Comparison of ENCODE assay signal across 13 cellular contexts in genomic region chr7:150339369-150339768, GRCh38. TPM values are rescaled to one million over a fixed set of nuclear protein-coding genes. Genes with fewer than 3 reads are reported as not detected.
DNase-seq lines count a peak whose midpoint lies in the region; ATAC-seq, FAIRE-seq and TF ChIP-seq lines count a peak whose summit lies in the region.
"Had no signal": no experiment of that assay in that cellular context is flagged by ENCODE, and none has a peak within 500 bp of the region (broad histone marks: within the 10 kb centered on the region; RNA-seq: fewer than 3 reads in every experiment).

No MANE protein-coding gene starts in this region.

- no peak overlapping the region for H3K4me2 ChIP-seq in K562 (ENCODE audit: insufficient read depth, low read length)

- peak overlapping the region in 1 of 2 experiments; percentile 27; a peak in 2 of 4 replicates for H3K9ac ChIP-seq in K562 (ENCODE audit: insufficient read depth in 1 of 2, low read depth in 2 of 2, low read length in 2 of 2)
- H3K9ac ChIP-seq in stomach smooth muscle (ENCODE audit: low read length in 2 of 2), result no peak overlapping the region

- H3K9me3 ChIP-seq in HEK293 (ENCODE audit: control insufficient read depth, insufficient read depth, low read depth, low read length) (no peaks in the 10 kb centered on the region), K562 (replicated peaks; ENCODE audit: control insufficient read depth, insufficient read depth, low read depth, low read length) (no peaks in the 10 kb centered on the region), right lobe of liver (no peaks in the 10 kb centered on the region), stomach smooth muscle (ENCODE audit: control insufficient read depth in 2 of 2, low read length in 2 of 2) (peaks cover 0 to 5% of the 10 kb centered on the region in 2 donors)

- H3K4me1 ChIP-seq in HEK293 (ENCODE audit: control insufficient read depth, insufficient read depth, low read length) (no peaks in the 10 kb centered on the region), K562 (replicated peaks in 1 of 2; ENCODE audit: control insufficient read depth in 2 of 2, insufficient read depth in 2 of 2, low read length in 2 of 2) (peaks cover 0 to 37% of the 10 kb centered on the region in 2 experiments; a peak in 3 of 5 replicates), right lobe of liver (peaks cover 0 to 78% (median 35%) of the 10 kb centered on the region in 4 donors), stomach smooth muscle (ENCODE audit: control insufficient read depth, insufficient read depth, low read length) (peaks cover 67% of the 10 kb centered on the region)

- intact Hi-C loops in K562 (cut with micrococcal nuclease) (no loop called here), right lobe of liver (cut with DNase I) (no loop called here)

- no peaks in the 10 kb centered on the region for H3K79me2 ChIP-seq in K562 (ENCODE audit: control insufficient read depth, insufficient read depth, low read length)

- CTCF ChIA-PET in HEK293 (lab: Yijun Ruan, JAX) (no interaction called here), K562 (lab: Yijun Ruan, JAX; ENCODE audit: low intra/inter-chr PET ratio) (no interaction called here)

- in situ Hi-C loops in K562 (cut with MboI), result no loop called here

- ATAC-seq in K562 (no peak), right lobe of liver (no peak), HG02870 (IDR thresholded peaks at IDR 0.05; ENCODE audit: unreplicated experiment) (no peak), GM19351 (IDR thresholded peaks at IDR 0.05; ENCODE audit: unreplicated experiment) (no peak), left lobe of liver (no peak)

- no peak for TF ChIP-seq EP300 in K562 (IDR thresholded peaks at IDR 0.05; ENCODE audit: low read length)

- H3K27ac ChIP-seq in HEK293 (ENCODE audit: extremely low read depth, low read depth, low read length) (no peak overlapping the region), K562 (ENCODE audit: extremely low read depth, low read depth, low read length) (no peak overlapping the region), right lobe of liver (peak overlapping the region in 2 of 3 donors; percentile 87 to 95), stomach smooth muscle (ENCODE audit: low read length) (peak overlapping the region; percentile 58)

- peaks cover 5% of the 10 kb centered on the region; the same call in 1 of the 2 replicates for H4K20me1 ChIP-seq in K562 (replicated peaks; ENCODE audit: control insufficient read depth, insufficient read depth, low read length)

- TF ChIP-seq RAD21 in K562 (CRISPR knock-in tag; conservative IDR thresholded peaks at IDR 0.05 in 1 of 2, IDR thresholded peaks at IDR 0.05 in 1 of 2), result no peak

- TF ChIP-seq CTCF in HEK293 (tag by site-specific recombination; IDR thresholded peaks at IDR 0.05) (no peak), K562 (IDR thresholded peaks at IDR 0.05 in 2 of 3, conservative IDR thresholded peaks at IDR 0.05 in 1 of 3; ENCODE audit: insufficient read depth in 2 of 3, low read depth in 1 of 3, low read length in 3 of 3) (no peak), right lobe of liver (IDR thresholded peaks at IDR 0.05) (no peak)

- H3K36me3 ChIP-seq in HEK293 (ENCODE audit: control insufficient read depth in 2 of 2, insufficient read depth in 1 of 2, low read length in 2 of 2) (peaks cover 0 to 30% of the 10 kb centered on the region in 2 experiments; a peak in 1 of 3 replicates), K562 (ENCODE audit: control insufficient read depth, insufficient read depth, low read length) (peaks cover 24% of the 10 kb centered on the region; the same call in 2 of the 3 replicates), right lobe of liver (peaks cover 0 to 2% (median 0%) of the 10 kb centered on the region in 4 donors), stomach smooth muscle (ENCODE audit: control insufficient read depth in 2 of 2, insufficient read depth in 2 of 2, low read length in 2 of 2) (peaks cover 6 to 8% of the 10 kb centered on the region in 2 donors)

- no peak overlapping the region for H3K4me3 ChIP-seq in HEK293 (ENCODE audit: low read depth, low read length)
- H3K4me3 ChIP-seq in K562, result no peak overlapping the region
- peak overlapping the region; percentile 53 to 93 (median 78) for H3K4me3 ChIP-seq in right lobe of liver
- H3K4me3 ChIP-seq in stomach smooth muscle (ENCODE audit: low read length in 2 of 2), result peak overlapping the region; percentile 82 to 87

- POLR2A ChIA-PET in HEK293 (lab: Yijun Ruan, JAX), result no interaction called here
- POLR2A ChIA-PET in K562 (lab: Yijun Ruan, JAX), result interaction anchor here (0.7 to 1.2 kb wide), 4 partner anchors 10 to 29 kb away, joined by 3 to 7 read pairs (median 3); partner anchors contain the start of gene REPIN1

- peaks cover 6% of the 10 kb centered on the region for H3K9me1 ChIP-seq in K562 (ENCODE audit: control insufficient read depth, insufficient read depth, low read length)

- no TSS peak for BruUV-seq in K562 (replicated peaks; lab: Mats Ljungman, UMichigan)

- DNase-seq in K562 (ENCODE audit: extremely low read depth in 1 of 4, low spot score in 3 of 4) (no peak), right lobe of liver (peak in 1 of 3 donors; percentile 45), DMS53 treated with DMSO at 0.1 percent for 48 hours (lab: John Stamatoyannopoulos, UW; ENCODE audit: unreplicated experiment) (no peak), left lobe of liver (ENCODE audit: low spot score) (no peak)
- DNase-seq: activated CD4-positive, alpha-beta T cell treated with anti-CD3 and anti-CD28 coated beads, Interleukin-2, amount 50 U/mL, for 4 hours; activated naive CD4-positive, alpha-beta T cell treated with anti-CD3 and anti-CD28 coated beads, Interleukin-2, amount 10 ng/mL, durations not matched to agents 7 days and 5 days; dermis blood vessel endothelial cell; NCI-H187 had no signal

- FAIRE-seq in K562 (lab: Jason Lieb, UNC), result no peak

- WGBS in K562 (ENCODE audit: insufficient coverage, low coverage, missing lambda C conversion rate), result 44% methylated on average over 8 of the region's 8 CpGs
- WGBS in right lobe of liver (ENCODE audit: insufficient coverage, low coverage, low lambda C conversion rate, missing lambda C conversion rate), result 10% methylated on average over 5 of the region's 8 CpGs

- TF ChIP-seq POLR2A in K562 (conservative IDR thresholded peaks at IDR 0.05) (no peak), right lobe of liver (IDR thresholded peaks at IDR 0.05) (no peak)

- peaks cover 8 to 15% of the 10 kb centered on the region in 2 experiments; a peak in 4 of 5 replicates for H3K27me3 ChIP-seq in K562 (ENCODE audit: control insufficient read depth in 2 of 2, insufficient read depth in 2 of 2, low read length in 2 of 2)
- no peaks in the 10 kb centered on the region for H3K27me3 ChIP-seq in right lobe of liver
- H3K27me3 ChIP-seq in stomach smooth muscle (ENCODE audit: control insufficient read depth in 1 of 2, insufficient read depth in 2 of 2, low read length in 2 of 2), result no peaks in the 10 kb centered on the region

- no peak overlapping the region for H2AFZ ChIP-seq in K562 (ENCODE audit: low read depth, low read length)

RNA-seq across cellular contexts. Expression of gene RARRES2, which starts 2.1 kb away (rescaled TPM):
- not detected in 2 replicates for total RNA-seq in K562 (2011; cell fraction: chromatin; rRNA removed; ENCODE audit: low replicate concordance)
- not detected in 2 replicates for total RNA-seq in K562 (2011; cell fraction: nucleolus; rRNA removed)
- total RNA-seq in K562 (2011; cell fraction: nucleoplasm; rRNA removed), result not detected in 2 replicates
- total RNA-seq in K562 (2014; rRNA removed) (not detected in 2 replicates), K562 (2014; rRNA removed; fragmentation: Illumina TruSeq; extraction: Trizol) (not detected in 2 replicates), K562 (2015; rRNA removed; fragmentation: Illumina TruSeq; extraction: Trizol) (not detected in 2 replicates), K562 (2021) (1.7 and 1.8 TPM in 2 replicates), right lobe of liver (100 to 1,000 TPM; 552 to 948 (median 788) TPM), left lobe of liver (852 TPM)
- polyA plus RNA-seq in K562 (2011; rRNA removed) (0.11 TPM in 1 of 2 replicates, not detected in the other), K562 (2014; fragmentation: Illumina TruSeq; extraction: Trizol) (not detected in 2 replicates), K562 (2014; fragmentation: Nextera tagmentation; extraction: Ambion mirVana) (not detected), K562 (2014; rRNA removed) (0.23 TPM in 1 of 2 replicates, not detected in the other)
- polyA plus RNA-seq in K562 (2011; cell fraction: cytosol; rRNA removed), result 0.51 and 0.55 TPM in 2 replicates
- polyA plus RNA-seq in K562 (2011; cell fraction: nucleus; rRNA removed), result 0.13 and 0.26 TPM in 2 replicates
- polyA plus RNA-seq in K562 (2012), result 0.21 and 0.33 TPM in 2 replicates
- not detected in 2 replicates for polyA minus RNA-seq in K562 (2011; rRNA and poly(A)+ RNA removed)
- polyA minus RNA-seq in K562 (2011; cell fraction: cytosol; rRNA and poly(A)+ RNA removed), result not detected in 2 replicates
- polyA minus RNA-seq in K562 (2011; cell fraction: nucleus; rRNA and poly(A)+ RNA removed), result not detected in 2 replicates

RNA-seq across cellular contexts. Expression of gene ACTR3C, which starts 16.0 kb away (rescaled TPM):
- total RNA-seq in K562 (2011; cell fraction: chromatin; rRNA removed; ENCODE audit: low replicate concordance), result 118 and 124 TPM in 2 replicates
- total RNA-seq in K562 (2011; cell fraction: nucleolus; rRNA removed), result 77.7 and 87.2 TPM in 2 replicates
- total RNA-seq in K562 (2011; cell fraction: nucleoplasm; rRNA removed), result 81.8 and 110 TPM in 2 replicates
- total RNA-seq in K562 (2014; rRNA removed) (12.1 and 12.9 TPM in 2 replicates), K562 (2014; rRNA removed; fragmentation: Illumina TruSeq; extraction: Trizol) (14.2 and 16.9 TPM in 2 replicates), K562 (2015; rRNA removed; fragmentation: Illumina TruSeq; extraction: Trizol) (14.8 and 16.8 TPM in 2 replicates), K562 (2021) (10.0 and 10.8 TPM in 2 replicates), right lobe of liver (10 to 100 TPM; 30.0 to 36.5 (median 32.7) TPM), left lobe of liver (27.6 TPM)
- polyA plus RNA-seq in K562 (2011; rRNA removed) (28.1 and 35.4 TPM in 2 replicates), K562 (2014; fragmentation: Illumina TruSeq; extraction: Trizol) (12.2 and 13.4 TPM in 2 replicates), K562 (2014; fragmentation: Nextera tagmentation; extraction: Ambion mirVana) (10 to 100 TPM in 1 of 2 experiments, 1 to 10 TPM in 1; 9.0 to 13.3 TPM), K562 (2014; rRNA removed) (14.9 and 16.9 TPM in 2 replicates)
- polyA plus RNA-seq in K562 (2011; cell fraction: cytosol; rRNA removed), result 13.0 and 26.1 TPM in 2 replicates
- polyA plus RNA-seq in K562 (2011; cell fraction: nucleus; rRNA removed), result 30.3 and 45.3 TPM in 2 replicates
- 13.2 and 18.9 TPM in 2 replicates for polyA plus RNA-seq in K562 (2012)
- polyA minus RNA-seq in K562 (2011; rRNA and poly(A)+ RNA removed), result 61.6 and 72.6 TPM in 2 replicates
- 16.9 and 22.1 TPM in 2 replicates for polyA minus RNA-seq in K562 (2011; cell fraction: cytosol; rRNA and poly(A)+ RNA removed)
- 75.1 and 126 TPM in 2 replicates for polyA minus RNA-seq in K562 (2011; cell fraction: nucleus; rRNA and poly(A)+ RNA removed)
- polyA plus RNA-seq: neural cell had no signal

RNA-seq across cellular contexts. Expression of gene LRRC61, which starts 16.2 kb away (rescaled TPM):
- 114 and 182 TPM in 2 replicates for total RNA-seq in K562 (2011; cell fraction: chromatin; rRNA removed; ENCODE audit: low replicate concordance)
- total RNA-seq in K562 (2011; cell fraction: nucleolus; rRNA removed), result 129 and 134 TPM in 2 replicates
- 113 and 123 TPM in 2 replicates for total RNA-seq in K562 (2011; cell fraction: nucleoplasm; rRNA removed)
- 55.2 and 67.6 TPM in 2 replicates for total RNA-seq in K562 (2014; rRNA removed)
- 16.8 and 18.7 TPM in 2 replicates for total RNA-seq in K562 (2014; rRNA removed; fragmentation: Illumina TruSeq; extraction: Trizol)
- total RNA-seq in K562 (2015; rRNA removed; fragmentation: Illumina TruSeq; extraction: Trizol), result 35.2 and 37.8 TPM in 2 replicates
- 49.5 and 50.6 TPM in 2 replicates for total RNA-seq in K562 (2021)
- polyA plus RNA-seq in K562 (2011; rRNA removed), result 54.3 and 76.9 TPM in 2 replicates
- polyA plus RNA-seq in K562 (2011; cell fraction: cytosol; rRNA removed), result 138 and 194 TPM in 2 replicates
- 125 and 205 TPM in 2 replicates for polyA plus RNA-seq in K562 (2011; cell fraction: nucleus; rRNA removed)
- 81.4 and 86.4 TPM in 2 replicates for polyA plus RNA-seq in K562 (2012)
- polyA plus RNA-seq in K562 (2014; fragmentation: Illumina TruSeq; extraction: Trizol), result 18.4 and 35.6 TPM in 2 replicates
- 1 to 10 TPM; 1.3 to 1.7 TPM for polyA plus RNA-seq in K562 (2014; fragmentation: Nextera tagmentation; extraction: Ambion mirVana)
- polyA plus RNA-seq in K562 (2014; rRNA removed), result 42.0 and 46.5 TPM in 2 replicates
- polyA minus RNA-seq in K562 (2011; rRNA and poly(A)+ RNA removed), result 44.8 and 55.6 TPM in 2 replicates
- polyA minus RNA-seq in K562 (2011; cell fraction: cytosol; rRNA and poly(A)+ RNA removed), result 94.8 and 130 TPM in 2 replicates
- polyA minus RNA-seq in K562 (2011; cell fraction: nucleus; rRNA and poly(A)+ RNA removed), result 89.0 and 106 TPM in 2 replicates
- total RNA-seq in right lobe of liver, result 10 to 100 TPM; 13.0 to 33.0 (median 19.1) TPM
- 14.0 TPM for total RNA-seq in left lobe of liver

RNA-seq across cellular contexts. Expression of gene REPIN1, which starts 29.3 kb away (rescaled TPM):
- 109 and 296 TPM in 2 replicates for total RNA-seq in K562 (2011; cell fraction: chromatin; rRNA removed; ENCODE audit: low replicate concordance)
- 251 and 260 TPM in 2 replicates for total RNA-seq in K562 (2011; cell fraction: nucleolus; rRNA removed)
- total RNA-seq in K562 (2011; cell fraction: nucleoplasm; rRNA removed), result 183 and 184 TPM in 2 replicates
- 212 and 268 TPM in 2 replicates for total RNA-seq in K562 (2014; rRNA removed)
- total RNA-seq in K562 (2014; rRNA removed; fragmentation: Illumina TruSeq; extraction: Trizol), result 46.9 and 56.8 TPM in 2 replicates
- total RNA-seq in K562 (2015; rRNA removed; fragmentation: Illumina TruSeq; extraction: Trizol), result 94.0 and 99.6 TPM in 2 replicates
- total RNA-seq in K562 (2021), result 277 and 283 TPM in 2 replicates
- 130 and 189 TPM in 2 replicates for polyA plus RNA-seq in K562 (2011; rRNA removed)
- polyA plus RNA-seq in K562 (2011; cell fraction: cytosol; rRNA removed), result 210 and 322 TPM in 2 replicates
- polyA plus RNA-seq in K562 (2011; cell fraction: nucleus; rRNA removed), result 461 and 543 TPM in 2 replicates
- 186 and 202 TPM in 2 replicates for polyA plus RNA-seq in K562 (2012)
- polyA plus RNA-seq in K562 (2014; fragmentation: Illumina TruSeq; extraction: Trizol), result 94.3 and 120 TPM in 2 replicates
- polyA plus RNA-seq in K562 (2014; fragmentation: Nextera tagmentation; extraction: Ambion mirVana), result 10 to 100 TPM in 1 of 2 experiments, 1 to 10 TPM in 1; 8.1 to 11.0 TPM
- polyA plus RNA-seq in K562 (2014; rRNA removed), result 209 and 237 TPM in 2 replicates
- 65.6 and 71.9 TPM in 2 replicates for polyA minus RNA-seq in K562 (2011; rRNA and poly(A)+ RNA removed)
- 96.6 and 122 TPM in 2 replicates for polyA minus RNA-seq in K562 (2011; cell fraction: cytosol; rRNA and poly(A)+ RNA removed)
- polyA minus RNA-seq in K562 (2011; cell fraction: nucleus; rRNA and poly(A)+ RNA removed), result 81.0 and 130 TPM in 2 replicates
- total RNA-seq in right lobe of liver, result 100 to 1,000 TPM in 2 of 6 experiments, 10 to 100 TPM in 4; 56.2 to 133 (median 73.5) TPM
- total RNA-seq in left lobe of liver, result 93.5 TPM

RNA-seq across cellular contexts. Expression of gene ZNF775, which starts 39.8 kb away (rescaled TPM):
- 3.1 and 10.5 TPM in 2 replicates for total RNA-seq in K562 (2011; cell fraction: chromatin; rRNA removed; ENCODE audit: low replicate concordance)
- 12.0 and 14.7 TPM in 2 replicates for total RNA-seq in K562 (2011; cell fraction: nucleolus; rRNA removed)
- total RNA-seq in K562 (2011; cell fraction: nucleoplasm; rRNA removed), result 5.9 TPM in 2 replicates
- total RNA-seq in K562 (2014; rRNA removed) (18.6 and 21.8 TPM in 2 replicates), K562 (2014; rRNA removed; fragmentation: Illumina TruSeq; extraction: Trizol) (1.1 and 1.8 TPM in 2 replicates), K562 (2015; rRNA removed; fragmentation: Illumina TruSeq; extraction: Trizol) (5.5 and 5.7 TPM in 2 replicates), K562 (2021) (18.7 and 19.2 TPM in 2 replicates), right lobe of liver (1 to 10 TPM in 3 of 6 experiments, under 1 TPM in 3; 0.44 to 1.6 (median 0.96) TPM), left lobe of liver (0.88 TPM)
- polyA plus RNA-seq in K562 (2011; rRNA removed) (4.9 and 8.3 TPM in 2 replicates), K562 (2014; fragmentation: Illumina TruSeq; extraction: Trizol) (1.5 and 3.5 TPM in 2 replicates), K562 (2014; fragmentation: Nextera tagmentation; extraction: Ambion mirVana) (under 1 TPM; 0.04 to 0.20 TPM), K562 (2014; rRNA removed) (13.1 and 13.2 TPM in 2 replicates)
- 7.9 and 29.5 TPM in 2 replicates for polyA plus RNA-seq in K562 (2011; cell fraction: cytosol; rRNA removed)
- 9.1 and 15.1 TPM in 2 replicates for polyA plus RNA-seq in K562 (2011; cell fraction: nucleus; rRNA removed)
- 11.8 and 13.9 TPM in 2 replicates for polyA plus RNA-seq in K562 (2012)
- polyA minus RNA-seq in K562 (2011; rRNA and poly(A)+ RNA removed), result 1.3 and 1.6 TPM in 2 replicates
- 7.2 and 17.1 TPM in 2 replicates for polyA minus RNA-seq in K562 (2011; cell fraction: cytosol; rRNA and poly(A)+ RNA removed)
- polyA minus RNA-seq in K562 (2011; cell fraction: nucleus; rRNA and poly(A)+ RNA removed), result 4.3 and 5.3 TPM in 2 replicates

Comparison
In these comparisons a context has a peak if more than half of its experiments do, and no peak if none do; other contexts are left out.
1. H3K27ac ChIP-seq: peak in right lobe of liver (2 of 3) and stomach smooth muscle (single experiment); none in HEK293 (single experiment) and K562 (single experiment).
2. H3K4me3 ChIP-seq: peak in right lobe of liver (3 of 3) and stomach smooth muscle (2 of 2); none in HEK293 (single experiment) and K562 (single experiment).
3. RNA of gene RARRES2, which starts 2.1 kb away (total RNA-seq): 852 TPM in left lobe of liver (single experiment) and 552 to 948 TPM in right lobe of liver; 1.7 to 1.8 TPM in K562; every median in the first group is over 100 times any median in the second.